11 cellular contexts compared by ENCODE assay signal in genomic region chr6:158043008-158043407, GRCh38.
DNase-seq lines count a peak whose midpoint lies in the region; ATAC-seq and TF ChIP-seq lines count a peak whose summit lies in the region.
"Had no signal": no experiment of that assay in that cellular context is flagged by ENCODE, and none has a peak within 500 bp of the region (broad histone marks: within the 10 kb centered on the region; RNA-seq: fewer than 3 reads in every experiment).

No MANE protein-coding gene starts in this region.

- no peak for DNase-seq in Panc1 (ENCODE audit: low read depth, low spot score)
- peak in 2 of 10 donors; percentile 29 to 35 for DNase-seq in dorsolateral prefrontal cortex
- DNase-seq in NCI-H82 treated with DMSO at 0.1 percent for 48 hours (lab: John Stamatoyannopoulos, UW; ENCODE audit: unreplicated experiment): no peak
- no peak for DNase-seq in activated CD4-positive, alpha-beta T cell treated with anti-CD3 and anti-CD28 coated beads, Interleukin-2, amount 10 ng/mL, durations not matched to agents 7 days and 5 days
- DNase-seq in amygdala (lab: John Stamatoyannopoulos, UW): no peak
- DNase-seq: NCI-H2029 had no signal

- in situ Hi-C loops in Panc1 (cut with HindIII; ENCODE audit: low pct_unique_long_range_greater_than_20kb, low sequenced_read_pairs): no loop called here

- POLR2A ChIA-PET in Panc1 (lab: Charles Lee): no interaction called here
- POLR2A ChIA-PET in activated CD4-positive, alpha-beta T cell treated with anti-CD3 and anti-CD28 coated beads, Interleukin-2, amount 10 ng/mL, durations not matched to agents 7 days and 5 days (lab: Charles Lee): no interaction called here

- peaks cover 36% of the 10 kb centered on the region for H3K36me3 Mint-ChIP-seq in activated CD4-positive, alpha-beta T cell treated with anti-CD3 and anti-CD28 coated beads, Interleukin-2, amount 10 ng/mL, durations not matched to agents 7 days and 5 days (ENCODE audit: low read depth)

- no peak for ATAC-seq in Panc1
- ATAC-seq in GM19023 (IDR thresholded peaks at IDR 0.05; ENCODE audit: unreplicated experiment): no peak

- H3K4me3 Mint-ChIP-seq in activated CD4-positive, alpha-beta T cell treated with anti-CD3 and anti-CD28 coated beads, Interleukin-2, amount 10 ng/mL, durations not matched to agents 7 days and 5 days: no peak overlapping the region
- H3K4me3 Mint-ChIP-seq: memory B cell had no signal

- H3K9me3 Mint-ChIP-seq in activated CD4-positive, alpha-beta T cell treated with anti-CD3 and anti-CD28 coated beads, Interleukin-2, amount 10 ng/mL, durations not matched to agents 7 days and 5 days: no peaks in the 10 kb centered on the region
- H3K9me3 Mint-ChIP-seq: memory B cell had no signal

- CTCF ChIA-PET in Panc1 (lab: Charles Lee): interaction anchor here (0.7 kb wide), 1 partner anchor 15 kb away, joined by 3 read pairs; no protein-coding TSS in a partner anchor
- CTCF ChIA-PET in activated CD4-positive, alpha-beta T cell treated with anti-CD3 and anti-CD28 coated beads, Interleukin-2, amount 10 ng/mL, durations not matched to agents 7 days and 5 days (lab: Charles Lee): interaction anchor here (0.6 to 3.4 kb wide), 5 partner anchors 11 to 1456 kb away, joined by 3 to 16 read pairs (median 3); no protein-coding TSS in a partner anchor

- H3K4me3 ChIP-seq in Panc1 (ENCODE audit: low read depth in 2 of 2, low read length in 2 of 2) (no peak overlapping the region), dorsolateral prefrontal cortex (peak overlapping the region in 4 of 59 donors; percentile 5 to 27 (median 18)), mesodermal cell (ENCODE audit: extremely low read depth, insufficient read depth, low read length, poor library complexity, severe bottlenecking) (no peak overlapping the region)
- H3K4me3 ChIP-seq: BLaER1 treated with 17β-estradiol and CSF1 and Interleukin-3, amounts not matched to agents 10 nM and 100 nM had no signal

- no peak for TF ChIP-seq CTCF in Panc1 (IDR thresholded peaks at IDR 0.05)
- no peak for TF ChIP-seq CTCF in dorsolateral prefrontal cortex (IDR thresholded peaks at IDR 0.05 in 54 of 56, conservative IDR thresholded peaks at IDR 0.05 in 2 of 56; ENCODE audit: low read depth in 1 of 56, partially characterized antibody in 56 of 56)

- intact Hi-C loops in Panc1 (cut with micrococcal nuclease; ENCODE audit: unreplicated experiment): loop anchor here (5.0 kb wide), 1 partner anchor 61 kb away; the partner anchor contains the start of gene SYNJ2
- intact Hi-C loops in dorsolateral prefrontal cortex (cut with DNase I): no loop called here

- H3K4me1 Mint-ChIP-seq in activated CD4-positive, alpha-beta T cell treated with anti-CD3 and anti-CD28 coated beads, Interleukin-2, amount 10 ng/mL, durations not matched to agents 7 days and 5 days: peaks cover 59% of the 10 kb centered on the region

- H3K27ac ChIP-seq in Panc1 (ENCODE audit: low read length): peak overlapping the region; percentile 91
- H3K27ac ChIP-seq in dorsolateral prefrontal cortex: peak overlapping the region; percentile 37 to 100 (median 88)
- H3K27ac ChIP-seq in mesodermal cell (ENCODE audit: low read depth, low read length, severe bottlenecking): peak overlapping the region; percentile 98
- peak overlapping the region; percentile 81 for H3K27ac ChIP-seq in temporal lobe (ENCODE audit: low read depth, low read length)

- BruUV-seq in Panc1 (replicated peaks; lab: Mats Ljungman, UMichigan): no TSS peak

- peaks cover 93% of the 10 kb centered on the region for H3K4me1 ChIP-seq in Panc1 (ENCODE audit: control insufficient read depth, insufficient read depth, low read length)
- H3K4me1 ChIP-seq in mesodermal cell (ENCODE audit: control insufficient read depth, insufficient read depth, low read length, poor library complexity, severe bottlenecking): peaks cover 63% of the 10 kb centered on the region

- H3K36me3 ChIP-seq in Panc1 (ENCODE audit: control insufficient read depth, insufficient read depth, low read length): no peaks in the 10 kb centered on the region
- peaks cover 35% of the 10 kb centered on the region for H3K36me3 ChIP-seq in mesodermal cell (ENCODE audit: control insufficient read depth, insufficient read depth, low read length)

- H3K9me3 ChIP-seq in Panc1 (ENCODE audit: control insufficient read depth, insufficient read depth, low read depth, low read length): no peaks in the 10 kb centered on the region
- H3K9me3 ChIP-seq in mesodermal cell (ENCODE audit: control insufficient read depth, low read length): no peaks in the 10 kb centered on the region
- H3K9me3 ChIP-seq: BLaER1 treated with 17β-estradiol and CSF1 and Interleukin-3, amounts not matched to agents 10 nM and 100 nM had no signal

- 95 to 96% methylated on average over 19 of the region's 20 CpGs for WGBS in mesodermal cell (ENCODE audit: insufficient coverage in 2 of 2), 2 experiments

- H3K27me3 Mint-ChIP-seq in activated CD4-positive, alpha-beta T cell treated with anti-CD3 and anti-CD28 coated beads, Interleukin-2, amount 10 ng/mL, durations not matched to agents 7 days and 5 days: no peaks in the 10 kb centered on the region
- H3K27me3 Mint-ChIP-seq: memory B cell had no signal

- H3K27ac Mint-ChIP-seq in activated CD4-positive, alpha-beta T cell treated with anti-CD3 and anti-CD28 coated beads, Interleukin-2, amount 10 ng/mL, durations not matched to agents 7 days and 5 days: no peak overlapping the region
- H3K27ac Mint-ChIP-seq: memory B cell had no signal

- H3K27me3 ChIP-seq in Panc1 (ENCODE audit: control insufficient read depth, insufficient read depth, low read length) (no peaks in the 10 kb centered on the region), dorsolateral prefrontal cortex (no peaks in the 10 kb centered on the region)
